23 cellular contexts compared by ENCODE assay signal in the genomic region with DNA sequence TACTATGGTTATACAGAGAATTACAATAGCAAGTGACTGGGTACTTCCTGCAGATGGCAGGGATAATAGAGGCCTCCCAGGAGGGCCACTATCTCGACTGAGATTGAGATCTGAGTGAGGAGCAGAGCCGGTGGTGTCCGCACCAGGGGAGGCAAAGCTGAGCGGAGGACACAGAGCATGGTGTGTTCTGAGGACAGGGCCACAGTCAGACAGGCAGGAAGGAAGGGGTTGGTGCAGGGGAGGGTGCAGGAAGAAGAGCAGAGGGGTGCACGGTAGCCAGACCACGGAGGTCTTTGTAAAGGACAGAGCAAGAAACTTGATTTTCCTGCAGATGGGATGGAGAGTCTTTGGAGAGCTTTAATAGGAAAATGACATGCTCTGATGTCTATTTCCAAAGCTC.
DNase-seq lines count a peak whose midpoint lies in the region; ATAC-seq and TF ChIP-seq lines count a peak whose summit lies in the region.
"Had no signal": no experiment of that assay in that cellular context is flagged by ENCODE, and none has a peak within 500 bp of the region (broad histone marks: within the 10 kb centered on the region; RNA-seq: fewer than 3 reads in every experiment).

No MANE protein-coding gene starts in this region.

- BruUV-seq in A673 (replicated peaks; lab: Mats Ljungman, UMichigan), result no TSS peak

- ATAC-seq in T-helper 17 cell (no peak), HG03135 (IDR thresholded peaks at IDR 0.05; ENCODE audit: unreplicated experiment) (no peak), GM18909 (IDR thresholded peaks at IDR 0.05; ENCODE audit: poor library complexity, unreplicated experiment) (no peak)
- ATAC-seq: GM23338, mucosa of descending colon, upper lobe of right lung had no signal

- peaks cover 0 to 2% (median 0%) of the 10 kb centered on the region in 6 donors for H3K9me3 Mint-ChIP-seq in immature natural killer cell

- POLR2A ChIA-PET in A673 (lab: Charles Lee; ENCODE audit: low non-redundant PET), result no interaction called here

- intact Hi-C loops in A673 (cut with micrococcal nuclease; ENCODE audit: unreplicated experiment), result no loop called here

- H3K27ac ChIP-seq in A673 (ENCODE audit: low read depth, low read length, poor library complexity, severe bottlenecking) (peak overlapping the region; percentile 85), BLaER1 (no peak overlapping the region)
- H3K27ac ChIP-seq: KMS-11, neutrophil, upper lobe of right lung, VCaP had no signal

- peak; percentile 80 for DNase-seq in A673 (ENCODE audit: low spot score)
- no peak for DNase-seq in T-helper 17 cell
- DNase-seq in immature natural killer cell, result no peak
- DNase-seq in cerebellar nuclear complex (lab: John Stamatoyannopoulos, UW), result no peak
- DNase-seq in HuH-7 (ENCODE audit: low spot score), result no peak
- DNase-seq: activated CD4-positive, alpha-beta T cell treated with anti-CD3 and anti-CD28 coated beads, Interleukin-2, amount 50 U/mL, for 1 hour; aorta; dermis blood vessel endothelial cell; GF-D8; mucosa of descending colon; MV-4-11; NCI-H146; NCI-H2171 treated with DMSO at 0.1 percent for 48 hours; NCI-H69; RPMI8226; upper lobe of right lung had no signal

- H3K36me3 Mint-ChIP-seq in T-helper 17 cell (ENCODE audit: low read depth) (no peaks in the 10 kb centered on the region), immature natural killer cell (peaks cover 0 to 5% (median 0%) of the 10 kb centered on the region in 3 donors)

- H3K27me3 ChIP-seq in A673 (replicated peaks; ENCODE audit: insufficient read depth, low read depth, low read length, poor library complexity), result no peaks in the 10 kb centered on the region
- H3K27me3 ChIP-seq in BLaER1, result no peaks in the 10 kb centered on the region
- H3K27me3 ChIP-seq: neutrophil, upper lobe of right lung had no signal

- CTCF ChIA-PET in A673 (lab: Charles Lee), result no interaction called here

- H3K4me3 Mint-ChIP-seq in T-helper 17 cell (peak overlapping the region; percentile 31), immature natural killer cell (peak overlapping the region in 4 of 5 donors; percentile 41 to 60 (median 44))
- H3K4me3 Mint-ChIP-seq: GM23338 had no signal

- no peak overlapping the region for H3K4me3 ChIP-seq in A673 (ENCODE audit: low read depth, low read length, poor library complexity, severe bottlenecking)
- no peak overlapping the region for H3K4me3 ChIP-seq in BLaER1
- H3K4me3 ChIP-seq: GM23338, mucosa of descending colon, upper lobe of right lung had no signal

- peak overlapping the region; percentile 33 for H3K4me2 ChIP-seq in BLaER1
- H3K4me2 ChIP-seq: GM23338, KMS-11 had no signal

- H4K20me1 ChIP-seq in BLaER1, result no peaks in the 10 kb centered on the region

- no peak overlapping the region for H3K9ac ChIP-seq in BLaER1
- H3K9ac ChIP-seq: KMS-11 had no signal

- H3K36me3 ChIP-seq in A673 (ENCODE audit: insufficient read depth, low read length, poor library complexity, severe bottlenecking) (no peaks in the 10 kb centered on the region), BLaER1 (no peaks in the 10 kb centered on the region)
- H3K36me3 ChIP-seq: neutrophil, upper lobe of right lung had no signal

- H3K4me1 ChIP-seq in A673 (ENCODE audit: insufficient read depth, low read length, poor library complexity, severe bottlenecking) (peaks cover 52% of the 10 kb centered on the region), BLaER1 (peaks cover 31% of the 10 kb centered on the region)
- H3K4me1 ChIP-seq: upper lobe of right lung had no signal

- peaks cover 22% of the 10 kb centered on the region for H3K4me1 Mint-ChIP-seq in T-helper 17 cell
- H3K4me1 Mint-ChIP-seq in immature natural killer cell, result peaks cover 24 to 30% of the 10 kb centered on the region in 2 donors

- H3K27me3 Mint-ChIP-seq in T-helper 17 cell (peaks cover 6% of the 10 kb centered on the region), immature natural killer cell (ENCODE audit: low read depth in 3 of 3) (peaks cover 0 to 6% (median 2%) of the 10 kb centered on the region in 3 donors)

- no peak for TF ChIP-seq CTCF in A673 (conservative IDR thresholded peaks at IDR 0.05; ENCODE audit: low read depth, low read length)

- no peaks in the 10 kb centered on the region for H3K9me3 ChIP-seq in A673 (ENCODE audit: low read depth, low read length, poor library complexity, severe bottlenecking)
- H3K9me3 ChIP-seq in BLaER1, result peaks cover 58% of the 10 kb centered on the region
- H3K9me3 ChIP-seq in T-helper 17 cell (ENCODE audit: control insufficient read depth, low read length, poor library complexity, severe bottlenecking), result no peaks in the 10 kb centered on the region
- H3K9me3 ChIP-seq: mucosa of descending colon, neutrophil, upper lobe of right lung had no signal

- H3K27ac Mint-ChIP-seq in T-helper 17 cell (peak overlapping the region; percentile 81), immature natural killer cell (peak overlapping the region in 4 of 6 donors; percentile 20 to 69 (median 46))
- H3K27ac Mint-ChIP-seq: GM23338 had no signal
